Comparison of ENCODE assay signal across 11 cellular contexts in genomic region chr2:241739651-241740050, GRCh38. TPM values are rescaled to one million over a fixed set of nuclear protein-coding genes. Genes with fewer than 3 reads are reported as not detected.
DNase-seq lines count a peak whose midpoint lies in the region; ATAC-seq and TF ChIP-seq lines count a peak whose summit lies in the region.
"Had no signal": no experiment of that assay in that cellular context is flagged by ENCODE, and none has a peak within 500 bp of the region (broad histone marks: within the 10 kb centered on the region; RNA-seq: fewer than 3 reads in every experiment).

No MANE protein-coding gene starts in this region.

- no peaks in the 10 kb centered on the region for H3K36me3 ChIP-seq in uterus

- H3K4me3 ChIP-seq in fibroblast of pulmonary artery (replicated peaks; ENCODE audit: low read depth, low read length) (no peak overlapping the region), uterus (no peak overlapping the region)

- intact Hi-C loops in uterus (cut with DNase I; ENCODE audit: low total_unique reads) = no loop called here

- H3K9me3 ChIP-seq in uterus = no peaks in the 10 kb centered on the region

- no peaks in the 10 kb centered on the region for H3K27me3 ChIP-seq in uterus

- peak; percentile 64 for DNase-seq in LHCN-M2 (ENCODE audit: low read depth)
- peak; percentile 64 for DNase-seq in activated CD8-positive, alpha-beta memory T cell treated with anti-CD3 and anti-CD28 coated beads, Interleukin-2, amount 50 U/mL, for 4 hours
- DNase-seq in fibroblast of pulmonary artery (ENCODE audit: low read depth) = peak; percentile 23
- peak; percentile 42 for DNase-seq in stimulated activated CD8-positive, alpha-beta memory T cell treated with anti-CD3 and anti-CD28 coated beads, Interleukin-7, amount 100 ng/mL, for 24 hours (ENCODE audit: low read depth)
- DNase-seq in uterus = no peak
- DNase-seq: Karpas-422, retina had no signal

- H3K27ac ChIP-seq in uterus = no peak overlapping the region

- no peak for TF ChIP-seq POLR2A in uterus (IDR thresholded peaks at IDR 0.05)

- H3K4me1 ChIP-seq in uterus = no peaks in the 10 kb centered on the region

- TF ChIP-seq CTCF in fibroblast of pulmonary artery (IDR thresholded peaks at IDR 0.05; ENCODE audit: low read length, missing control alignments) (no peak), uterus (IDR thresholded peaks at IDR 0.05) (no peak)

- ATAC-seq in HG03469 (IDR thresholded peaks at IDR 0.05; ENCODE audit: unreplicated experiment) = no peak
- ATAC-seq in HG03439 (IDR thresholded peaks at IDR 0.05; ENCODE audit: unreplicated experiment) = no peak

RNA-seq across cellular contexts. Expression of gene D2HGDH, which starts 5.2 kb away (rescaled TPM):
- 12.7 and 13.5 TPM in 2 replicates for total RNA-seq in LHCN-M2 (2014; rRNA removed)
- polyA plus RNA-seq in LHCN-M2 (2012) = 8.6 TPM
- 10 to 100 TPM in 2 of 4 donors, 1 to 10 TPM in 2; 5.3 to 54.4 (median 13.7) TPM for total RNA-seq in uterus

RNA-seq across cellular contexts. Expression of gene GAL3ST2, which starts 37.0 kb away (rescaled TPM):
- total RNA-seq in LHCN-M2 (2014; rRNA removed) (not detected in 2 replicates), uterus (under 1 TPM in 2 of 4 donors, not detected in 2; 0.21 to 0.29 TPM)
- not detected for polyA plus RNA-seq in LHCN-M2 (2012)
- total RNA-seq: cardiac septum, kidney epithelial cell had no signal

RNA-seq across cellular contexts. Expression of gene ING5, which starts 37.8 kb away (rescaled TPM):
- 22.2 and 24.7 TPM in 2 replicates for total RNA-seq in LHCN-M2 (2014; rRNA removed)
- 16.3 TPM for polyA plus RNA-seq in LHCN-M2 (2012)
- 10 to 100 TPM in 3 of 4 donors, 1 to 10 TPM in 1; 6.8 to 50.0 (median 27.9) TPM for total RNA-seq in uterus

RNA-seq across cellular contexts. Expression of gene DTYMK, which starts 53.0 kb away (rescaled TPM):
- total RNA-seq in LHCN-M2 (2014; rRNA removed) (108 and 132 TPM in 2 replicates), uterus (10 to 100 TPM in 1 of 4 donors, 1 to 10 TPM in 2, under 1 TPM in 1; 0.59 to 17.8 (median 8.4) TPM)
- polyA plus RNA-seq in LHCN-M2 (2012) = 107 TPM

Comparison
In these comparisons a context has a peak if more than half of its experiments do, and no peak if none do; other contexts are left out.
1. DNase-seq: peak in LHCN-M2 (single experiment), activated CD8-positive, alpha-beta memory T cell treated with anti-CD3 and anti-CD28 coated beads, Interleukin-2, amount 50 U/mL, for 4 hours (single experiment), fibroblast of pulmonary artery (single experiment) and stimulated activated CD8-positive, alpha-beta memory T cell treated with anti-CD3 and anti-CD28 coated beads, Interleukin-7, amount 100 ng/mL, for 24 hours (single experiment); none in uterus (0 of 2).